In genomic region chr4:153766758-153767157, GRCh38 we compare ENCODE assay signal across 2 cellular contexts.
TF ChIP-seq lines count a peak whose summit lies in the region.

No MANE protein-coding gene starts in this region.

TF ChIP-seq in IMR-90, 13 proteins besides CTCF, POLR2A, EP300 and RAD21:
- TF ChIP-seq, protein P1, sequence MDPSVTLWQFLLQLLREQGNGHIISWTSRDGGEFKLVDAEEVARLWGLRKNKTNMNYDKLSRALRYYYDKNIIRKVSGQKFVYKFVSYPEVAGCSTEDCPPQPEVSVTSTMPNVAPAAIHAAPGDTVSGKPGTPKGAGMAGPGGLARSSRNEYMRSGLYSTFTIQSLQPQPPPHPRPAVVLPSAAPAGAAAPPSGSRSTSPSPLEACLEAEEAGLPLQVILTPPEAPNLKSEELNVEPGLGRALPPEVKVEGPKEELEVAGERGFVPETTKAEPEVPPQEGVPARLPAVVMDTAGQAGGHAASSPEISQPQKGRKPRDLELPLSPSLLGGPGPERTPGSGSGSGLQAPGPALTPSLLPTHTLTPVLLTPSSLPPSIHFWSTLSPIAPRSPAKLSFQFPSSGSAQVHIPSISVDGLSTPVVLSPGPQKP (IDR thresholded peaks at IDR 0.05; ENCODE audit: borderline replicate concordance, low read depth, low read length), result no peak
- TF ChIP-seq SMC3 (IDR thresholded peaks at IDR 0.05; ENCODE audit: low read depth, low read length) (no peak), MAZ (IDR thresholded peaks at IDR 0.05; ENCODE audit: borderline replicate concordance, low read depth, low read length) (no peak), CHD1 (IDR thresholded peaks at IDR 0.05; ENCODE audit: low read depth, low read length) (no peak), RFX5 (IDR thresholded peaks at IDR 0.05; ENCODE audit: low read depth, low read length) (no peak), MAFK (IDR thresholded peaks at IDR 0.05; ENCODE audit: low read depth, low read length) (no peak), FOS (IDR thresholded peaks at IDR 0.05; ENCODE audit: low read depth, low read length) (no peak), BHLHE40 (IDR thresholded peaks at IDR 0.05; ENCODE audit: low read depth, low read length) (no peak), NFE2L2 (IDR thresholded peaks at IDR 0.05; ENCODE audit: low read depth, low read length) (no peak), CEBPB (IDR thresholded peaks at IDR 0.05; ENCODE audit: low read depth, low read length) (no peak), RCOR1 (IDR thresholded peaks at IDR 0.05; ENCODE audit: insufficient replicate concordance, low read length) (no peak), MXI1 (IDR thresholded peaks at IDR 0.05; ENCODE audit: borderline replicate concordance, low read depth, low read length) (no peak), USF2 (IDR thresholded peaks at IDR 0.05; ENCODE audit: low read depth, low read length) (no peak)
TF ChIP-seq in IMR-90: peak in this region for 0.

TF ChIP-seq in H1, 55 proteins besides CTCF, POLR2A, EP300 and RAD21:
- no peak for TF ChIP-seq NANOG (IDR thresholded peaks at IDR 0.05; ENCODE audit: insufficient read depth, low read depth, low read length, poor library complexity, severe bottlenecking)
- TF ChIP-seq KDM1A (IDR thresholded peaks at IDR 0.05; ENCODE audit: borderline replicate concordance, low read length), result no peak
- TF ChIP-seq GTF2F1 (IDR thresholded peaks at IDR 0.05; ENCODE audit: borderline replicate concordance, low read depth, low read length), result no peak
- no peak for TF ChIP-seq ZNF274 (IDR thresholded peaks at IDR 0.05; ENCODE audit: borderline replicate concordance, extremely low read depth, low read length)
- no peak for TF ChIP-seq BRCA1 (IDR thresholded peaks at IDR 0.05; ENCODE audit: low read depth, low read length)
- TF ChIP-seq MAX (IDR thresholded peaks at IDR 0.05), result no peak
- no peak for TF ChIP-seq JUND (IDR thresholded peaks at IDR 0.05; ENCODE audit: low read length)
- no peak for TF ChIP-seq SIRT6 (IDR thresholded peaks at IDR 0.05; ENCODE audit: low read length)
- no peak for TF ChIP-seq USF2 (IDR thresholded peaks at IDR 0.05; ENCODE audit: low read length)
- no peak for TF ChIP-seq BACH1 (IDR thresholded peaks at IDR 0.05; ENCODE audit: low read length)
- TF ChIP-seq, protein P2, sequence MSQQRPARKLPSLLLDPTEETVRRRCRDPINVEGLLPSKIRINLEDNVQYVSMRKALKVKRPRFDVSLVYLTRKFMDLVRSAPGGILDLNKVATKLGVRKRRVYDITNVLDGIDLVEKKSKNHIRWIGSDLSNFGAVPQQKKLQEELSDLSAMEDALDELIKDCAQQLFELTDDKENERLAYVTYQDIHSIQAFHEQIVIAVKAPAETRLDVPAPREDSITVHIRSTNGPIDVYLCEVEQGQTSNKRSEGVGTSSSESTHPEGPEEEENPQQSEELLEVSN (IDR thresholded peaks at IDR 0.05), result no peak
- no peak for TF ChIP-seq CBX5 (IDR thresholded peaks at IDR 0.05; ENCODE audit: low read depth, low read length)
- no peak for TF ChIP-seq TBP (IDR thresholded peaks at IDR 0.05; ENCODE audit: low read depth, low read length)
TF ChIP-seq in H1: peak in this region for 0.
